8 cellular contexts compared by ENCODE assay signal in the genomic region with DNA sequence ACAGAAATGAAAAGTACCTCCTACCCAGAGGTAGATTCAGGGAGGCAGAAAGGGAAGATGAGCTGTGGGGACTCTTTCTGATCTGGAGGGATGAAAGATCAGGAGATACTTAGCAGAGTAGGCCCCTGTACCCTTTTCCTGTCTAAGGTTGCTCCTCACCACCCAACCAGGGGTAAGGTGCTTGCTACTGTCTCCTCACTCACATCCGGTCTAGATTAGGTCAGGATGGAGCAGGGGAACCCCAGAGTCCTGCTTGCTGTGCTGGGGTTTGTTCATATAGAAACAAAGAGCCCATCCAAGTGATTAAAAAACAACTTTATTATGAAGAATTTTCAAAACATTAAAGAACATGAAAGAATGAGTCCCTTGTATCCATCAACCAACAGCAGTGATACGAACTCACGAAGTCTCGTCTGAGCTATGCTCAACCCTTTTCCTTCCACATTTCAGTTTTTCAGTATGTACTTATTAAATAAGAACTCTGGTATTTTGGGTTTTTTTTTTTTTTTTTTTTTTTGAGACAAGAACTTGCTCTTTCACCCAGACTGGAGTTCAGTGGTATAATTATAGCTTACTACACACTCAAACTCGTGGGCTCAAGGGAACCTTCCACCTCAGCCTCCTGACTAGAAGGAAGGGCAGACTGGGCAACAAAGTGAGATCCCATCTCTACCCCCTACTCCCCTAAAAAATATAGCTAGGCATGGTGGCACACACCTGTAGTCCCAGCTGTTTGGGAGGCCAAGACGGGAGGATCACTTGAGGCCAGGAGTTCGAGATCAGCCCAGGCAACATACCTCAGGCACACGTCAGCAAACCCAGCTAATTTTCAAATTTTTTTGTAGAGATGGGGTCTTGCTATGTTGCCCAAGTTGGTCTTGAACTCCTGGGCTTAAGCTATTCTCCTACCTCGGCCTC. TPM values are rescaled to one million over a fixed set of nuclear protein-coding genes. Genes with fewer than 3 reads are reported as not detected.
DNase-seq lines count a peak whose midpoint lies in the region; ATAC-seq and TF ChIP-seq lines count a peak whose summit lies in the region.

No MANE protein-coding gene starts in this region.

- no peaks in the 10 kb centered on the region for H3K27me3 Mint-ChIP-seq in activated T-helper 1 cell treated with anti-CD3 and anti-CD28 coated beads, Interleukin-12 subunit alpha, Interleukin-12 subunit beta, Interleukin-2, Interleukin-4 antibody, amounts not matched to agents 30 ng/mL and 10 ng/mL and 1 ng/mL, durations not matched to agents 14 hours and 24 hours and 36 hours (ENCODE audit: insufficient read depth)

- no peaks in the 10 kb centered on the region for H3K9me3 Mint-ChIP-seq in activated T-helper 1 cell treated with anti-CD3 and anti-CD28 coated beads, Interleukin-12 subunit alpha, Interleukin-12 subunit beta, Interleukin-2, Interleukin-4 antibody, amounts not matched to agents 30 ng/mL and 10 ng/mL and 1 ng/mL, durations not matched to agents 14 hours and 24 hours and 36 hours

- peak; percentile 75 for DNase-seq in activated T-helper 1 cell treated with anti-CD3 and anti-CD28 coated beads, Interleukin-12 subunit alpha, Interleukin-12 subunit beta, Interleukin-2, Interleukin-4 antibody, amounts not matched to agents 30 ng/mL and 10 ng/mL and 1 ng/mL, durations not matched to agents 14 hours and 24 hours and 36 hours (ENCODE audit: low spot score)
- DNase-seq in stimulated activated CD4-positive, alpha-beta T cell treated with anti-CD3 and anti-CD28 coated beads, Interleukin-1b, Interleukin-23, amount 100 ng/mL, for 4 hours (ENCODE audit: low read depth in 2 of 2) = peak; percentile 15 to 32
- DNase-seq in omental fat pad (ENCODE audit: low spot score) (no peak), NCI-H1092 treated with DMSO at 0.1 percent for 48 hours (lab: John Stamatoyannopoulos, UW) (no peak), occipital lobe (lab: John Stamatoyannopoulos, UW) (no peak)

- H3K27ac Mint-ChIP-seq in activated T-helper 1 cell treated with anti-CD3 and anti-CD28 coated beads, Interleukin-12 subunit alpha, Interleukin-12 subunit beta, Interleukin-2, Interleukin-4 antibody, amounts not matched to agents 30 ng/mL and 10 ng/mL and 1 ng/mL, durations not matched to agents 14 hours and 24 hours and 36 hours = peak overlapping the region; percentile 99

- TF ChIP-seq CTCF in omental fat pad (IDR thresholded peaks at IDR 0.05) = no peak

- peak overlapping the region; percentile 99 for H3K4me3 Mint-ChIP-seq in activated T-helper 1 cell treated with anti-CD3 and anti-CD28 coated beads, Interleukin-12 subunit alpha, Interleukin-12 subunit beta, Interleukin-2, Interleukin-4 antibody, amounts not matched to agents 30 ng/mL and 10 ng/mL and 1 ng/mL, durations not matched to agents 14 hours and 24 hours and 36 hours

- peaks cover 59% of the 10 kb centered on the region for H3K4me1 Mint-ChIP-seq in activated T-helper 1 cell treated with anti-CD3 and anti-CD28 coated beads, Interleukin-12 subunit alpha, Interleukin-12 subunit beta, Interleukin-2, Interleukin-4 antibody, amounts not matched to agents 30 ng/mL and 10 ng/mL and 1 ng/mL, durations not matched to agents 14 hours and 24 hours and 36 hours (ENCODE audit: low read depth)

- intact Hi-C loops in activated T-helper 1 cell treated with anti-CD3 and anti-CD28 coated beads, Interleukin-12 subunit alpha, Interleukin-12 subunit beta, Interleukin-2, Interleukin-4 antibody, amounts not matched to agents 30 ng/mL and 10 ng/mL and 1 ng/mL, durations not matched to agents 14 hours and 24 hours and 36 hours (cut with micrococcal nuclease) = loop anchor here (1.0 to 2.0 kb wide), 3 partner anchors 28 to 963 kb away; a partner anchor contains a TSS

- H3K36me3 Mint-ChIP-seq in activated T-helper 1 cell treated with anti-CD3 and anti-CD28 coated beads, Interleukin-12 subunit alpha, Interleukin-12 subunit beta, Interleukin-2, Interleukin-4 antibody, amounts not matched to agents 30 ng/mL and 10 ng/mL and 1 ng/mL, durations not matched to agents 14 hours and 24 hours and 36 hours (ENCODE audit: low read depth) = peaks cover 21% of the 10 kb centered on the region

- peak; percentile 39 for ATAC-seq in GM19395 (IDR thresholded peaks at IDR 0.05; ENCODE audit: unreplicated experiment)
- ATAC-seq in HG03565 (IDR thresholded peaks at IDR 0.05; ENCODE audit: unreplicated experiment) = peak; percentile 39
- ATAC-seq in GM21381 (IDR thresholded peaks at IDR 0.05; ENCODE audit: unreplicated experiment) = no peak
- no peak for ATAC-seq in omental fat pad (ENCODE audit: low FRiP score)

RNA-seq across cellular contexts. Expression of a gene that starts 3.1 kb away (rescaled TPM):
- 72.5 and 77.2 TPM in 2 replicates for total RNA-seq in activated T-helper 1 cell treated with anti-CD3 and anti-CD28 coated beads, Interleukin-12 subunit alpha, Interleukin-12 subunit beta, Interleukin-2, Interleukin-4 antibody, amounts not matched to agents 30 ng/mL and 10 ng/mL and 1 ng/mL, durations not matched to agents 14 hours and 24 hours and 36 hours
- total RNA-seq in omental fat pad (10 to 100 TPM; 24.1 to 50.1 (median 37.3) TPM), occipital lobe (8.4 TPM)

RNA-seq across cellular contexts. Expression of a gene that starts 28.5 kb away (rescaled TPM):
- total RNA-seq in activated T-helper 1 cell treated with anti-CD3 and anti-CD28 coated beads, Interleukin-12 subunit alpha, Interleukin-12 subunit beta, Interleukin-2, Interleukin-4 antibody, amounts not matched to agents 30 ng/mL and 10 ng/mL and 1 ng/mL, durations not matched to agents 14 hours and 24 hours and 36 hours = 48.8 and 51.0 TPM in 2 replicates
- total RNA-seq in omental fat pad (100 to 1,000 TPM in 1 of 4 donors, 10 to 100 TPM in 3; 88.1 to 118 (median 95.6) TPM), occipital lobe (52.9 TPM)

Comparison
In these comparisons a context has a peak if more than half of its experiments do, and no peak if none do; other contexts are left out.
1. ATAC-seq: peak in GM19395 (single experiment) and HG03565 (single experiment); none in GM21381 (single experiment) and omental fat pad (single experiment).
2. DNase-seq: peak in activated T-helper 1 cell treated with anti-CD3 and anti-CD28 coated beads, Interleukin-12 subunit alpha, Interleukin-12 subunit beta, Interleukin-2, Interleukin-4 antibody, amounts not matched to agents 30 ng/mL and 10 ng/mL and 1 ng/mL, durations not matched to agents 14 hours and 24 hours and 36 hours (single experiment) and stimulated activated CD4-positive, alpha-beta T cell treated with anti-CD3 and anti-CD28 coated beads, Interleukin-1b, Interleukin-23, amount 100 ng/mL, for 4 hours (2 of 2); none in omental fat pad (single experiment), NCI-H1092 treated with DMSO at 0.1 percent for 48 hours (single experiment) and occipital lobe (single experiment).